ENCODE assay signal across 9 cellular contexts in genomic region chr7:7051221-7051877, GRCh38.
A peak's percentile ranks its signal among the peaks of the same experiment; 100 is the strongest.
DNase-seq lines count a peak whose midpoint lies in the region; ATAC-seq and TF ChIP-seq lines count a peak whose summit lies in the region.
"Had no signal": no experiment of that assay in that cellular context is flagged by ENCODE, and none has a peak within 500 bp of the region (broad histone marks: within the 10 kb centered on the region; RNA-seq: fewer than 3 reads in every experiment).

No MANE protein-coding gene starts in this region.

- no peaks in the 10 kb centered on the region for H3K9me3 Mint-ChIP-seq in chondrocyte (ENCODE audit: low read depth)
- H3K9me3 Mint-ChIP-seq in stimulated activated naive B cell treated with anti-CD40 and anti-IgM and Interleukin-4, amounts not matched to agents 10 μg/mL and 1 μg/mL and 100 μg/mL, for 72 hours, result peaks cover 14 to 18% of the 10 kb centered on the region in 2 donors

- no peak overlapping the region for H3K27ac ChIP-seq in SJCRH30

- H3K36me3 ChIP-seq in SJCRH30, result no peaks in the 10 kb centered on the region

- DNase-seq in chondrocyte (ENCODE audit: low spot score) (no peak), HK-2 (ENCODE audit: unreplicated experiment) (no peak), SJCRH30 (no peak)
- peak; percentile 9 for DNase-seq in stimulated activated naive B cell treated with anti-CD40 and anti-IgM and Interleukin-4, amounts not matched to agents 10 μg/mL and 1 μg/mL and 100 μg/mL, for 72 hours
- DNase-seq in activated CD8-positive, alpha-beta memory T cell treated with anti-CD3 and anti-CD28 coated beads, Interleukin-2, amount 50 U/mL, for 4 hours, result no peak
- DNase-seq: activated gamma-delta T cell had no signal

- peaks cover 7% of the 10 kb centered on the region for H3K27me3 Mint-ChIP-seq in chondrocyte (ENCODE audit: low read depth)
- peaks cover 4 to 7% of the 10 kb centered on the region in 2 donors for H3K27me3 Mint-ChIP-seq in stimulated activated naive B cell treated with anti-CD40 and anti-IgM and Interleukin-4, amounts not matched to agents 10 μg/mL and 1 μg/mL and 100 μg/mL, for 72 hours

- H3K4me1 Mint-ChIP-seq in chondrocyte (ENCODE audit: low read depth), result peaks cover 6% of the 10 kb centered on the region
- peaks cover 8 to 9% of the 10 kb centered on the region in 2 donors for H3K4me1 Mint-ChIP-seq in stimulated activated naive B cell treated with anti-CD40 and anti-IgM and Interleukin-4, amounts not matched to agents 10 μg/mL and 1 μg/mL and 100 μg/mL, for 72 hours

- peak overlapping the region; percentile 6 for H3K27ac Mint-ChIP-seq in chondrocyte (ENCODE audit: unreplicated experiment)
- H3K27ac Mint-ChIP-seq in stimulated activated naive B cell treated with anti-CD40 and anti-IgM and Interleukin-4, amounts not matched to agents 10 μg/mL and 1 μg/mL and 100 μg/mL, for 72 hours, result peak overlapping the region; percentile 94

- TF ChIP-seq CTCF in chondrocyte (IDR thresholded peaks at IDR 0.05), result no peak

- H3K4me3 Mint-ChIP-seq in chondrocyte (ENCODE audit: unreplicated experiment), result no peak overlapping the region
- H3K4me3 Mint-ChIP-seq in stimulated activated naive B cell treated with anti-CD40 and anti-IgM and Interleukin-4, amounts not matched to agents 10 μg/mL and 1 μg/mL and 100 μg/mL, for 72 hours, result no peak overlapping the region

- no peaks in the 10 kb centered on the region for H3K9me3 ChIP-seq in SJCRH30 (replicated peaks)

- H3K4me1 ChIP-seq in SJCRH30, result no peaks in the 10 kb centered on the region

- no peaks in the 10 kb centered on the region for H3K27me3 ChIP-seq in SJCRH30

- ATAC-seq in GM19372 (IDR thresholded peaks at IDR 0.05; ENCODE audit: low read depth, unreplicated experiment) (peak; percentile 83), HG03460 (IDR thresholded peaks at IDR 0.05; ENCODE audit: unreplicated experiment) (peak; percentile 88)
- ATAC-seq in stimulated activated naive B cell treated with anti-CD40 and anti-IgM and Interleukin-4, amounts not matched to agents 10 μg/mL and 1 μg/mL and 100 μg/mL, for 72 hours (replicated peaks), result peak; percentile 94 to 96

- H3K36me3 Mint-ChIP-seq in chondrocyte (ENCODE audit: low read depth), result no peaks in the 10 kb centered on the region
- H3K36me3 Mint-ChIP-seq in stimulated activated naive B cell treated with anti-CD40 and anti-IgM and Interleukin-4, amounts not matched to agents 10 μg/mL and 1 μg/mL and 100 μg/mL, for 72 hours, result peaks cover 8 to 10% of the 10 kb centered on the region in 2 donors

- H3K4me3 ChIP-seq in SJCRH30, result no peak overlapping the region
- H3K4me3 ChIP-seq: skin epidermis had no signal
